ENCODE assay signal across 15 cellular contexts in genomic region chr7:37100735-37101331, GRCh38.
DNase-seq lines count a peak whose midpoint lies in the region; ATAC-seq and TF ChIP-seq lines count a peak whose summit lies in the region.
"Had no signal": no experiment of that assay in that cellular context is flagged by ENCODE, and none has a peak within 500 bp of the region (broad histone marks: within the 10 kb centered on the region; RNA-seq: fewer than 3 reads in every experiment).

No MANE protein-coding gene starts in this region.

- peaks cover 12% of the 10 kb centered on the region for H3K9me3 Mint-ChIP-seq in Caco-2 (ENCODE audit: unreplicated experiment)
- no peaks in the 10 kb centered on the region for H3K9me3 Mint-ChIP-seq in activated T-helper 2 cell treated with anti-CD3 and anti-CD28 coated beads, Interferon-gamma antibody, Interleukin-2, Interleukin-4, amounts not matched to agents 10 μg/mL and 5 μg/mL and 100 μg/mL, durations not matched to agents 14 hours and 24 hours and 36 hours
- H3K9me3 Mint-ChIP-seq: activated CD4-positive, alpha-beta memory T cell treated with anti-CD3 and anti-CD28 coated beads, Interleukin-2, amount 10 ng/mL, durations not matched to agents 7 days and 5 days; CD4-positive, alpha-beta memory T cell had no signal

- H3K36me3 Mint-ChIP-seq in Caco-2 (ENCODE audit: insufficient read depth, unreplicated experiment): no peaks in the 10 kb centered on the region
- peaks cover 34% of the 10 kb centered on the region for H3K36me3 Mint-ChIP-seq in activated T-helper 2 cell treated with anti-CD3 and anti-CD28 coated beads, Interferon-gamma antibody, Interleukin-2, Interleukin-4, amounts not matched to agents 10 μg/mL and 5 μg/mL and 100 μg/mL, durations not matched to agents 14 hours and 24 hours and 36 hours (ENCODE audit: low read depth)

- no peak overlapping the region for H2BK5ac ChIP-seq in mesendoderm (ENCODE audit: low read length)

- no peak overlapping the region for H4K8ac ChIP-seq in mesendoderm (ENCODE audit: low read depth, low read length)

- no peaks in the 10 kb centered on the region for H3K27me3 Mint-ChIP-seq in Caco-2 (ENCODE audit: insufficient read depth, unreplicated experiment)
- H3K27me3 Mint-ChIP-seq in activated T-helper 2 cell treated with anti-CD3 and anti-CD28 coated beads, Interferon-gamma antibody, Interleukin-2, Interleukin-4, amounts not matched to agents 10 μg/mL and 5 μg/mL and 100 μg/mL, durations not matched to agents 14 hours and 24 hours and 36 hours (ENCODE audit: low read depth): no peaks in the 10 kb centered on the region
- H3K27me3 Mint-ChIP-seq: activated CD4-positive, alpha-beta memory T cell treated with anti-CD3 and anti-CD28 coated beads, Interleukin-2, amount 10 ng/mL, durations not matched to agents 7 days and 5 days; CD4-positive, alpha-beta memory T cell had no signal

- H2AK5ac ChIP-seq in mesendoderm (ENCODE audit: low read length): no peak overlapping the region

- peaks cover 17% of the 10 kb centered on the region for H3K4me1 Mint-ChIP-seq in Caco-2 (ENCODE audit: low read depth, unreplicated experiment)
- peaks cover 17% of the 10 kb centered on the region for H3K4me1 Mint-ChIP-seq in activated T-helper 2 cell treated with anti-CD3 and anti-CD28 coated beads, Interferon-gamma antibody, Interleukin-2, Interleukin-4, amounts not matched to agents 10 μg/mL and 5 μg/mL and 100 μg/mL, durations not matched to agents 14 hours and 24 hours and 36 hours (ENCODE audit: low read depth)

- H3K4ac ChIP-seq in mesendoderm (ENCODE audit: low read depth, low read length): no peak overlapping the region

- H3K56ac ChIP-seq in mesendoderm (ENCODE audit: low read length): no peak overlapping the region

- no peak overlapping the region for H4K5ac ChIP-seq in mesendoderm (ENCODE audit: low read length)

- TF ChIP-seq CTCF in Caco-2 (IDR thresholded peaks at IDR 0.05; ENCODE audit: insufficient read depth in 1 of 2, low read depth in 1 of 2, low read length in 1 of 2, severe bottlenecking in 1 of 2, unreplicated experiment in 1 of 2): no peak
- TF ChIP-seq CTCF in dorsolateral prefrontal cortex (IDR thresholded peaks at IDR 0.05 in 54 of 56, conservative IDR thresholded peaks at IDR 0.05 in 2 of 56; ENCODE audit: low read depth in 1 of 56, partially characterized antibody in 56 of 56): no peak

- H3K36me3 ChIP-seq in Caco-2 (ENCODE audit: control insufficient read depth, insufficient read depth, low read length) (no peaks in the 10 kb centered on the region), mesendoderm (ENCODE audit: control insufficient read depth, insufficient read depth, low read length) (no peaks in the 10 kb centered on the region)
- H3K36me3 ChIP-seq: prostate gland had no signal

- peak overlapping the region; percentile 20 for H3K4me3 Mint-ChIP-seq in Caco-2 (ENCODE audit: unreplicated experiment)
- H3K4me3 Mint-ChIP-seq in activated T-helper 2 cell treated with anti-CD3 and anti-CD28 coated beads, Interferon-gamma antibody, Interleukin-2, Interleukin-4, amounts not matched to agents 10 μg/mL and 5 μg/mL and 100 μg/mL, durations not matched to agents 14 hours and 24 hours and 36 hours (ENCODE audit: low read depth): no peak overlapping the region
- H3K4me3 Mint-ChIP-seq: activated CD4-positive, alpha-beta memory T cell treated with anti-CD3 and anti-CD28 coated beads, Interleukin-2, amount 10 ng/mL, durations not matched to agents 7 days and 5 days; CD4-positive, alpha-beta memory T cell had no signal

- ATAC-seq in GM21526 (IDR thresholded peaks at IDR 0.05; ENCODE audit: low FRiP score, unreplicated experiment): no peak

- H3K9me3 ChIP-seq in Caco-2: no peaks in the 10 kb centered on the region
- H3K9me3 ChIP-seq: prostate gland had no signal

- H3K4me1 ChIP-seq in Caco-2: peaks cover 32% of the 10 kb centered on the region
- no peaks in the 10 kb centered on the region for H3K4me1 ChIP-seq in mesendoderm (ENCODE audit: control insufficient read depth, low read depth, low read length)
- H3K4me1 ChIP-seq: prostate gland had no signal

- H3K27ac ChIP-seq in mesendoderm (ENCODE audit: low read depth, low read length): no peak overlapping the region
- peak overlapping the region in 19 of 59 donors; percentile 1 to 66 (median 36) for H3K27ac ChIP-seq in dorsolateral prefrontal cortex
- H3K27ac ChIP-seq: hepatocyte, prostate gland, RWPE1 had no signal

- intact Hi-C loops in Caco-2 (cut with micrococcal nuclease; ENCODE audit: unreplicated experiment) (loop anchor here (2.0 to 5.0 kb wide), 4 partner anchors 49 to 130 kb away; no protein-coding TSS in a partner anchor), dorsolateral prefrontal cortex (cut with DNase I) (no loop called here)
- intact Hi-C loops in activated T-helper 2 cell treated with anti-CD3 and anti-CD28 coated beads, Interferon-gamma antibody, Interleukin-2, Interleukin-4, amounts not matched to agents 10 μg/mL and 5 μg/mL and 100 μg/mL, durations not matched to agents 14 hours and 24 hours and 36 hours (cut with micrococcal nuclease): no loop called here

- H2BK120ac ChIP-seq in mesendoderm (ENCODE audit: low read depth, low read length): no peak overlapping the region

- POLR2A ChIA-PET in Caco-2 (lab: Charles Lee): no interaction called here

- H3K79me2 ChIP-seq in mesendoderm (ENCODE audit: control insufficient read depth, insufficient read depth, low read length): no peaks in the 10 kb centered on the region
- H3K79me2 ChIP-seq: hepatocyte had no signal

- peak; percentile 53 to 66 for DNase-seq in Caco-2
- DNase-seq in Jurkat, Clone E6-1 (ENCODE audit: low read depth, low spot score): peak; percentile 69
- DNase-seq in activated T-helper 2 cell treated with anti-CD3 and anti-CD28 coated beads, Interferon-gamma antibody, Interleukin-2, Interleukin-4, amounts not matched to agents 10 μg/mL and 5 μg/mL and 100 μg/mL, durations not matched to agents 14 hours and 24 hours and 36 hours (ENCODE audit: low spot score): no peak
- peak; percentile 40 for DNase-seq in mesendoderm
- no peak for DNase-seq in dorsolateral prefrontal cortex
- DNase-seq in COLO668 (lab: John Stamatoyannopoulos, UW; ENCODE audit: unreplicated experiment): no peak
- no peak for DNase-seq in DMS 273 (lab: John Stamatoyannopoulos, UW; ENCODE audit: unreplicated experiment)
- DNase-seq: activated CD4-positive, alpha-beta memory T cell treated with anti-CD3 and anti-CD28 coated beads, Interleukin-2, amount 10 ng/mL, durations not matched to agents 7 days and 5 days; NCI-H2081; NCI-H774 had no signal

- no peaks in the 10 kb centered on the region for H3K79me1 ChIP-seq in mesendoderm (ENCODE audit: low read length)

- no peak overlapping the region for H2BK15ac ChIP-seq in mesendoderm (replicated peaks; ENCODE audit: low read depth)

- H3K4me3 ChIP-seq in Caco-2 (ENCODE audit: low read depth, low read length) (no peak overlapping the region), mesendoderm (ENCODE audit: low read length) (no peak overlapping the region), dorsolateral prefrontal cortex (no peak overlapping the region)
- H3K4me3 ChIP-seq in Jurkat, Clone E6-1 (ENCODE audit: low read length): no peak overlapping the region
- H3K4me3 ChIP-seq: hepatocyte, prostate gland had no signal

- no CpG with 5 or more reads among the region's 7 CpGs for WGBS in mesendoderm (ENCODE audit: extremely low coverage, insufficient coverage, low lambda C conversion rate)

- H3K23ac ChIP-seq in mesendoderm (ENCODE audit: low read length): no peak overlapping the region

- no peak overlapping the region for H3K18ac ChIP-seq in mesendoderm (ENCODE audit: low read length)

- H3K27ac Mint-ChIP-seq in Caco-2 (ENCODE audit: unreplicated experiment): peak overlapping the region; percentile 63
- H3K27ac Mint-ChIP-seq in activated T-helper 2 cell treated with anti-CD3 and anti-CD28 coated beads, Interferon-gamma antibody, Interleukin-2, Interleukin-4, amounts not matched to agents 10 μg/mL and 5 μg/mL and 100 μg/mL, durations not matched to agents 14 hours and 24 hours and 36 hours: peak overlapping the region; percentile 36
- H3K27ac Mint-ChIP-seq: activated CD4-positive, alpha-beta memory T cell treated with anti-CD3 and anti-CD28 coated beads, Interleukin-2, amount 10 ng/mL, durations not matched to agents 7 days and 5 days had no signal

- BruUV-seq in Caco-2 (replicated peaks; lab: Mats Ljungman, UMichigan): no TSS peak

- no peak overlapping the region for H3K9ac ChIP-seq in mesendoderm (ENCODE audit: low read length)

- no peak overlapping the region for H3K4me2 ChIP-seq in mesendoderm (ENCODE audit: low read length)
- H3K4me2 ChIP-seq: hepatocyte had no signal

- H3K27me3 ChIP-seq in Caco-2 (replicated peaks; ENCODE audit: control insufficient read depth, insufficient read depth, low read length) (no peaks in the 10 kb centered on the region), mesendoderm (ENCODE audit: insufficient read depth, low read length, poor library complexity) (no peaks in the 10 kb centered on the region), dorsolateral prefrontal cortex (no peaks in the 10 kb centered on the region)
- H3K27me3 ChIP-seq: hepatocyte had no signal

- CTCF ChIA-PET in Caco-2 (lab: Charles Lee): no interaction called here

Comparison
In these comparisons a context has a peak if more than half of its experiments do, and no peak if none do; other contexts are left out.
1. DNase-seq: peak in Caco-2 (2 of 2), Jurkat, Clone E6-1 (single experiment) and mesendoderm (single experiment); none in activated T-helper 2 cell treated with anti-CD3 and anti-CD28 coated beads, Interferon-gamma antibody, Interleukin-2, Interleukin-4, amounts not matched to agents 10 μg/mL and 5 μg/mL and 100 μg/mL, durations not matched to agents 14 hours and 24 hours and 36 hours (single experiment), dorsolateral prefrontal cortex (0 of 10), COLO668 (single experiment) and DMS 273 (single experiment).